In genomic region chr6:45531999-45532605, GRCh38 we compare ENCODE assay signal across 2 cellular contexts.
TF ChIP-seq lines count a peak whose summit lies in the region.

No MANE protein-coding gene starts in this region.

TF ChIP-seq in GM23338, 12 proteins besides CTCF, POLR2A, EP300 and RAD21:
- TF ChIP-seq NANOG (IDR thresholded peaks at IDR 0.05; ENCODE audit: borderline replicate concordance) = no peak
- no peak for TF ChIP-seq ZNF462 (CRISPR knock-in tag; IDR thresholded peaks at IDR 0.05)
- TF ChIP-seq EZH2phosphoT487 (IDR thresholded peaks at IDR 0.05; ENCODE audit: unreplicated experiment) = no peak
- no peak for TF ChIP-seq EZH2 (IDR thresholded peaks at IDR 0.05; ENCODE audit: low read depth, unreplicated experiment)
- no peak for TF ChIP-seq STAT1 (IDR thresholded peaks at IDR 0.05; ENCODE audit: unreplicated experiment)
- no peak for TF ChIP-seq CREB1 (CRISPR knock-in tag; IDR thresholded peaks at IDR 0.05; ENCODE audit: low read depth)
- TF ChIP-seq POLR2AphosphoS5 (IDR thresholded peaks at IDR 0.05; ENCODE audit: low read depth) = no peak
- no peak for TF ChIP-seq ZNF331 (CRISPR knock-in tag; IDR thresholded peaks at IDR 0.05; ENCODE audit: low read depth)
- no peak for TF ChIP-seq REST (IDR thresholded peaks at IDR 0.05; ENCODE audit: unreplicated experiment)
- TF ChIP-seq ZNF114 (CRISPR knock-in tag; IDR thresholded peaks at IDR 0.05) = no peak
- no peak for TF ChIP-seq JUNB (IDR thresholded peaks at IDR 0.05; ENCODE audit: unreplicated experiment)
- TF ChIP-seq ETS1 (IDR thresholded peaks at IDR 0.05) = no peak

TF ChIP-seq in K562, 482 proteins besides CTCF, POLR2A, EP300 and RAD21:
- TF ChIP-seq ZNF695 (CRISPR knock-in tag; IDR thresholded peaks at IDR 0.05) (no peak), HIVEP1 (CRISPR knock-in tag; IDR thresholded peaks at IDR 0.05) (no peak), REST (CRISPR knock-in tag; IDR thresholded peaks at IDR 0.05; ENCODE audit: low read depth) (no peak), CEBPB (tag; IDR thresholded peaks at IDR 0.05) (no peak), ZBTB40 (IDR thresholded peaks at IDR 0.05) (peak; percentile 74), ZBTB40 (CRISPR knock-in tag; IDR thresholded peaks at IDR 0.05) (no peak), ZNF384 (IDR thresholded peaks at IDR 0.05; ENCODE audit: low read depth, low read length) (peak; percentile 77)
